38 cellular contexts compared by ENCODE assay signal in genomic region chr20:3374296-3374695, GRCh38. TPM values are rescaled to one million over a fixed set of nuclear protein-coding genes. Genes with fewer than 3 reads are reported as not detected.
DNase-seq lines count a peak whose midpoint lies in the region; ATAC-seq, FAIRE-seq and TF ChIP-seq lines count a peak whose summit lies in the region.
"Had no signal": no experiment of that assay in that cellular context is flagged by ENCODE, and none has a peak within 500 bp of the region (broad histone marks: within the 10 kb centered on the region; RNA-seq: fewer than 3 reads in every experiment).

No MANE protein-coding gene starts in this region.

- H3K14ac ChIP-seq in mesenchymal stem cell (ENCODE audit: low read length in 2 of 2), result no peak overlapping the region

- no peak for TF ChIP-seq POLR2A in A549 (IDR thresholded peaks at IDR 0.05; ENCODE audit: low read length)

- no peak overlapping the region for H2BK15ac ChIP-seq in mesenchymal stem cell (ENCODE audit: low read depth, poor library complexity, severe bottlenecking)

- H3K4me1 ChIP-seq in A549 (peaks cover 14% of the 10 kb centered on the region), mesenchymal stem cell (ENCODE audit: control insufficient read depth, insufficient read depth, low read depth, low read length) (no peaks in the 10 kb centered on the region)
- no peaks in the 10 kb centered on the region for H3K4me1 ChIP-seq in CD8-positive, alpha-beta memory T cell (ENCODE audit: insufficient read depth, low read length)
- H3K4me1 ChIP-seq: Caco-2, vagina had no signal

- H3K4me2 ChIP-seq in A549 (peak overlapping the region; percentile 45; the same call in 2 of the 3 replicates), mesenchymal stem cell (ENCODE audit: low read length, poor library complexity, severe bottlenecking) (no peak overlapping the region)
- H3K4me2 ChIP-seq: BLaER1 had no signal

- peak; percentile 95 for FAIRE-seq in A549 (lab: Jason Lieb, UNC)
- FAIRE-seq: GM18507, HTR-8/SVneo, keratinocyte had no signal

- no peaks in the 10 kb centered on the region for H3K27me3 ChIP-seq in CD8-positive, alpha-beta memory T cell (ENCODE audit: insufficient read depth, low read length, poor library complexity, severe bottlenecking)
- no peaks in the 10 kb centered on the region for H3K27me3 ChIP-seq in mesenchymal stem cell (ENCODE audit: control insufficient read depth in 1 of 2, insufficient read depth in 1 of 2, low read length in 2 of 2)
- H3K27me3 ChIP-seq: adrenal gland, BLaER1, sigmoid colon, vagina had no signal

- no peak overlapping the region for H3K4me3 Mint-ChIP-seq in CD8-positive, alpha-beta memory T cell
- H3K4me3 Mint-ChIP-seq: brain, neural crest cell, WTC11 had no signal

- peak overlapping the region; percentile 64 to 74 for H3K27ac ChIP-seq in A549
- H3K27ac ChIP-seq in CD8-positive, alpha-beta memory T cell (ENCODE audit: low read depth, low read length), result no peak overlapping the region
- H3K27ac ChIP-seq in mesenchymal stem cell (ENCODE audit: low read length, poor library complexity, severe bottlenecking), result no peak overlapping the region
- H3K27ac ChIP-seq: BLaER1, sigmoid colon, thoracic aorta, vagina had no signal

- H3K9ac ChIP-seq in mesenchymal stem cell (ENCODE audit: low read length), result no peak overlapping the region
- H3K9ac ChIP-seq: BLaER1 had no signal

- no peak overlapping the region for H3K4me3 ChIP-seq in A549
- H3K4me3 ChIP-seq in epithelial cell of proximal tubule (ENCODE audit: low read depth, low read length), result no peak overlapping the region
- H3K4me3 ChIP-seq in CD8-positive, alpha-beta memory T cell (ENCODE audit: low read length), result no peak overlapping the region
- no peak overlapping the region for H3K4me3 ChIP-seq in mesenchymal stem cell (ENCODE audit: insufficient read depth in 1 of 2, low read depth in 1 of 2, low read length in 2 of 2)
- H3K4me3 ChIP-seq: adrenal gland, BLaER1, sigmoid colon, thoracic aorta, vagina had no signal

- H3K23ac ChIP-seq in mesenchymal stem cell (ENCODE audit: low read length in 2 of 2), result no peak overlapping the region

- no peak overlapping the region for H2AK5ac ChIP-seq in mesenchymal stem cell (ENCODE audit: low read length, severe bottlenecking)

- no peak overlapping the region for H3K4ac ChIP-seq in mesenchymal stem cell (ENCODE audit: low read depth in 1 of 2, low read length in 2 of 2)

- ATAC-seq in A549, result no peak
- ATAC-seq: esophagus mucosa, Panc1, WTC11 had no signal

- H2BK5ac ChIP-seq in mesenchymal stem cell (ENCODE audit: low read depth, low read length, poor library complexity, severe bottlenecking), result no peak overlapping the region

- H3K9me3 ChIP-seq in A549 (no peaks in the 10 kb centered on the region), mesenchymal stem cell (ENCODE audit: control insufficient read depth, low read length) (no peaks in the 10 kb centered on the region)
- no peaks in the 10 kb centered on the region for H3K9me3 ChIP-seq in CD8-positive, alpha-beta memory T cell (ENCODE audit: low read length)
- H3K9me3 ChIP-seq: adrenal gland, Caco-2, sigmoid colon, thoracic aorta, vagina had no signal

- H3K4me1 Mint-ChIP-seq in CD8-positive, alpha-beta memory T cell, result no peaks in the 10 kb centered on the region

- peaks cover 12 to 77% (median 32%) of the 10 kb centered on the region in 3 donors for H3K36me3 Mint-ChIP-seq in CD8-positive, alpha-beta memory T cell

- no peak overlapping the region for H2BK120ac ChIP-seq in mesenchymal stem cell (ENCODE audit: low read depth, low read length)

- peaks cover 31% of the 10 kb centered on the region for H3K36me3 ChIP-seq in CD8-positive, alpha-beta memory T cell (ENCODE audit: insufficient read depth, low read length)
- H3K36me3 ChIP-seq in mesenchymal stem cell (ENCODE audit: control insufficient read depth in 1 of 2, insufficient read depth in 2 of 2, low read depth in 1 of 2, low read length in 2 of 2), result peaks cover 25 to 87% of the 10 kb centered on the region in 2 experiments

- CTCF ChIA-PET in A549 (lab: Yijun Ruan, JAX), result interaction anchor here (1.0 to 1.3 kb wide), 2 partner anchors 9 to 16 kb away, joined by 3 read pairs; no protein-coding TSS in a partner anchor
- CTCF ChIA-PET in CD8-positive, alpha-beta memory T cell (lab: Charles Lee), result no interaction called here

- POLR2A ChIA-PET in A549 (lab: Yijun Ruan, JAX), result no interaction called here
- POLR2A ChIA-PET in CD8-positive, alpha-beta memory T cell (lab: Charles Lee), result no interaction called here

- H3K79me1 ChIP-seq in mesenchymal stem cell (replicated peaks; ENCODE audit: low read length, poor library complexity, severe bottlenecking), result peaks cover 24% of the 10 kb centered on the region

- DNase-seq in A549 (ENCODE audit: low read depth in 1 of 2, low spot score in 1 of 2), result no peak
- DNase-seq in GM04504 (ENCODE audit: low read depth), result peak; percentile 46
- DNase-seq in epithelial cell of proximal tubule (ENCODE audit: low read depth), result peak; percentile 42
- DNase-seq in kidney tubule cell (ENCODE audit: low spot score), result peak; percentile 49
- DNase-seq in COR-L47 (lab: John Stamatoyannopoulos, UW), result no peak
- DNase-seq in CD8-positive, alpha-beta memory T cell, result no peak
- DNase-seq in retina, result no peak
- no peak for DNase-seq in mesenchymal stem cell
- DNase-seq: activated CD4-positive, alpha-beta T cell treated with anti-CD3 and anti-CD28 coated beads, Interleukin-2, amount 50 U/mL, for 4 hours; activated naive CD4-positive, alpha-beta T cell treated with Interleukin-2 at 50 U/mL for 16 hours; adrenal gland; Caco-2; cerebellar nuclear complex; DMS79 treated with DMSO at 0.1 percent for 48 hours; effector CD8-positive, alpha-beta T cell; head of caudate nucleus; KBM-7; MM.1S; NCI-H1417 treated with DMSO at 0.1 percent for 48 hours; NCI-H2081; NCI-H2227 treated with DMSO at 0.1 percent for 48 hours; NCI-H526 treated with DMSO at 0.1 percent for 48 hours; SIG-M5; sigmoid colon; stimulated activated CD4-positive, alpha-beta T cell treated with anti-CD3 and anti-CD28 coated beads, Interleukin-15, amount 100 ng/mL, for 24 hours; stimulated activated naive CD4-positive, alpha-beta T cell; T-helper 9 cell had no signal

- no peaks in the 10 kb centered on the region for H3K27me3 Mint-ChIP-seq in CD8-positive, alpha-beta memory T cell
- H3K27me3 Mint-ChIP-seq: brain had no signal

- TF ChIP-seq EP300 in A549 (IDR thresholded peaks at IDR 0.05), result no peak

- no peak overlapping the region for H2AFZ ChIP-seq in mesenchymal stem cell (ENCODE audit: low read depth, low read length)

- H3K18ac ChIP-seq in mesenchymal stem cell (ENCODE audit: low read depth in 1 of 2, low read length in 2 of 2), result no peak overlapping the region

- TF ChIP-seq CTCF in A549 (IDR thresholded peaks at IDR 0.05), result no peak
- TF ChIP-seq CTCF in epithelial cell of proximal tubule (conservative IDR thresholded peaks at IDR 0.05; ENCODE audit: low read depth, low read length), result no peak

- H4K91ac ChIP-seq in mesenchymal stem cell (ENCODE audit: low read length), result no peak overlapping the region

- H2BK12ac ChIP-seq in mesenchymal stem cell (ENCODE audit: low read length in 2 of 2), result no peak overlapping the region

- no peak overlapping the region for H4K8ac ChIP-seq in mesenchymal stem cell (ENCODE audit: low read length)

- H3K27ac Mint-ChIP-seq in CD8-positive, alpha-beta memory T cell, result peak overlapping the region in 2 of 8 donors; percentile 19 to 27
- H3K27ac Mint-ChIP-seq: WTC11 had no signal

- no peak for TF ChIP-seq RAD21 in A549 (conservative IDR thresholded peaks at IDR 0.05 in 1 of 2, IDR thresholded peaks at IDR 0.05 in 1 of 2)

- H3K9me3 Mint-ChIP-seq in CD8-positive, alpha-beta memory T cell, result no peaks in the 10 kb centered on the region
- H3K9me3 Mint-ChIP-seq: brain, neural crest cell had no signal

TF ChIP-seq in A549, 52 proteins besides CTCF, POLR2A, EP300 and RAD21:
- TF ChIP-seq ZFP36 (IDR thresholded peaks at IDR 0.05; ENCODE audit: borderline replicate concordance, partially characterized antibody) (no peak), FOSL2 (IDR thresholded peaks at IDR 0.05) (no peak), FOSL2 (CRISPR knock-in tag; IDR thresholded peaks at IDR 0.05) (no peak), USF2 (IDR thresholded peaks at IDR 0.05) (no peak), TP53 (CRISPR knock-in tag; IDR thresholded peaks at IDR 0.05) (no peak)

RNA-seq across cellular contexts. Expression of gene DNAAF9, which starts 33.2 kb away (rescaled TPM):
- polyA plus RNA-seq in A549 (2011; rRNA removed) (7.5 and 8.2 TPM in 2 replicates), A549 (2017; fragmentation: RNase III; extraction: RNeasy Plus Mini Kit Qiagen cat#74134 plus additional on column Dnase treatment) (4.3 to 6.2 TPM (median 4.9 TPM) in 3 replicates)
- polyA plus RNA-seq in A549 (2012; cell fraction: cytosol; rRNA removed), result 1.8 and 2.4 TPM in 2 replicates
- polyA plus RNA-seq in A549 (2012; cell fraction: nucleus; rRNA removed), result 5.4 and 8.1 TPM in 2 replicates
- 8.4 and 8.5 TPM in 2 replicates for polyA minus RNA-seq in A549 (2011; rRNA and poly(A)+ RNA removed)
- 3.5 and 7.7 TPM in 2 replicates for total RNA-seq in epithelial cell of proximal tubule
- total RNA-seq in CD8-positive, alpha-beta memory T cell, result 1 to 10 TPM; 2.2 to 2.3 TPM
- polyA plus RNA-seq in CD8-positive, alpha-beta memory T cell, result 1.4 TPM
- 10.1 TPM for polyA plus RNA-seq in mesenchymal stem cell (2013, experiment 1 of 2)
- 9.8 TPM for polyA plus RNA-seq in mesenchymal stem cell (2013, experiment 2 of 2)
- total RNA-seq: Caco-2 had no signal

Comparison
In these comparisons a context has a peak if more than half of its experiments do, and no peak if none do; other contexts are left out.
1. DNase-seq: peak in GM04504 (single experiment), epithelial cell of proximal tubule (single experiment) and kidney tubule cell (single experiment); none in A549 (0 of 2), COR-L47 (single experiment), CD8-positive, alpha-beta memory T cell (0 of 5), retina (single experiment) and mesenchymal stem cell (single experiment).
2. H3K27ac ChIP-seq: peak in A549 (2 of 2); none in CD8-positive, alpha-beta memory T cell (single experiment) and mesenchymal stem cell (single experiment).